8 cellular contexts compared by ENCODE assay signal in genomic region chr2:202376460-202377307, GRCh38. TPM values are rescaled to one million over a fixed set of nuclear protein-coding genes. Genes with fewer than 3 reads are reported as not detected.
A peak's percentile ranks its signal among the peaks of the same experiment; 100 is the strongest.
DNase-seq lines count a peak whose midpoint lies in the region; ATAC-seq and TF ChIP-seq lines count a peak whose summit lies in the region.

No MANE protein-coding gene starts in this region.

- ATAC-seq in GM23338: peak; percentile 37
- ATAC-seq in lower lobe of right lung: peak; percentile 44 to 60

- peak overlapping the region; percentile 91 for H3K27ac Mint-ChIP-seq in GM23338

- H3K9me3 Mint-ChIP-seq in GM23338: no peaks in the 10 kb centered on the region

- H3K79me2 ChIP-seq in GM23338 (replicated peaks; ENCODE audit: insufficient read depth): peaks cover 50% of the 10 kb centered on the region

- peaks cover 22% of the 10 kb centered on the region for H3K27me3 Mint-ChIP-seq in GM23338 (ENCODE audit: insufficient read depth, low read depth, poor library complexity)

- peak overlapping the region; percentile 92 for H3K4me2 ChIP-seq in GM23338

- peak overlapping the region; percentile 64 for H2AFZ ChIP-seq in GM23338

- H3F3A ChIP-seq in GM23338 (replicated peaks; ENCODE audit: low read depth): peaks cover 30% of the 10 kb centered on the region

- no peak for TF ChIP-seq CTCF in GM23338 (conservative IDR thresholded peaks at IDR 0.05; ENCODE audit: low read depth in 2 of 2)
- peak in 2 of 56 donors; percentile 1 to 5 for TF ChIP-seq CTCF in dorsolateral prefrontal cortex (IDR thresholded peaks at IDR 0.05 in 54 of 56, conservative IDR thresholded peaks at IDR 0.05 in 2 of 56; ENCODE audit: low read depth in 1 of 56, partially characterized antibody in 56 of 56)
- no peak for TF ChIP-seq CTCF in lower lobe of right lung (IDR thresholded peaks at IDR 0.05)

- H3K36me3 ChIP-seq in GM23338 (ENCODE audit: insufficient read depth): no peaks in the 10 kb centered on the region
- H3K36me3 ChIP-seq in lower lobe of right lung: no peaks in the 10 kb centered on the region

- H3K27ac ChIP-seq in GM23338 (ENCODE audit: low read depth) (peak overlapping the region; percentile 99), dorsolateral prefrontal cortex (peak overlapping the region; percentile 36 to 98 (median 94)), lower lobe of right lung (peak overlapping the region; percentile 90)

- intact Hi-C loops in dorsolateral prefrontal cortex (cut with DNase I): loop anchor here (5.0 to 10.0 kb wide), 6 partner anchors 109 to 858 kb away; partner anchors contain the start of genes NOP58 (in 2 of the 2), ALS2 (in 1 of the 2), CYP20A1 (in 1 of the 2) and FAM117B (in 1 of the 2)
- intact Hi-C loops in lower lobe of right lung (cut with DNase I): no loop called here

- peak overlapping the region; percentile 89 for H3K4me3 ChIP-seq in GM23338
- peak overlapping the region; percentile 67 to 98 (median 89) for H3K4me3 ChIP-seq in dorsolateral prefrontal cortex
- peak overlapping the region; percentile 66 for H3K4me3 ChIP-seq in lower lobe of right lung

- H3K4me1 ChIP-seq in GM23338 (ENCODE audit: insufficient read depth) (peaks cover 36% of the 10 kb centered on the region), lower lobe of right lung (peaks cover 43% of the 10 kb centered on the region)

- DNase-seq in ELF-1 (ENCODE audit: low read depth, low spot score) (peak; percentile 75), GM23338 (ENCODE audit: low spot score) (peak; percentile 63), LHCN-M2 (ENCODE audit: low read depth) (peak; percentile 46), dorsolateral prefrontal cortex (peak in 6 of 10 donors; percentile 28 to 65 (median 42)), lower lobe of right lung (peak; percentile 68), COR-L47 (lab: John Stamatoyannopoulos, UW) (no peak)
- peak; percentile 24 for DNase-seq in activated CD4-positive, alpha-beta T cell treated with anti-CD3 and anti-CD28 coated beads, Interleukin-2, amount 50 U/mL, for 1 hour
- DNase-seq in stimulated activated CD4-positive, alpha-beta T cell treated with anti-CD3 and anti-CD28 coated beads, TNF-alpha, amount 100 ng/mL, for 48 hours (ENCODE audit: low read depth in 3 of 3): peak in 2 of 3 donors; percentile 13 to 41

- H3K27me3 ChIP-seq in GM23338 (ENCODE audit: insufficient read depth) (no peaks in the 10 kb centered on the region), dorsolateral prefrontal cortex (no peaks in the 10 kb centered on the region), lower lobe of right lung (ENCODE audit: low read depth) (no peaks in the 10 kb centered on the region)

- H3K9me2 ChIP-seq in GM23338 (ENCODE audit: insufficient read depth): no peaks in the 10 kb centered on the region

- H4K20me1 ChIP-seq in GM23338 (replicated peaks; ENCODE audit: insufficient read depth): peaks cover 36% of the 10 kb centered on the region

- H3K36me3 Mint-ChIP-seq in GM23338 (ENCODE audit: low read depth): peaks cover 4% of the 10 kb centered on the region

- H3K4me3 Mint-ChIP-seq in GM23338: peak overlapping the region; percentile 99

- H3K9me3 ChIP-seq in lower lobe of right lung: no peaks in the 10 kb centered on the region

- peaks cover 34% of the 10 kb centered on the region for H3K4me1 Mint-ChIP-seq in GM23338

TF ChIP-seq in GM23338, 12 proteins besides CTCF, POLR2A, EP300 and RAD21 (continues in another document):
- TF ChIP-seq ZNF114 (CRISPR knock-in tag; IDR thresholded peaks at IDR 0.05): no peak
- no peak for TF ChIP-seq ETS1 (IDR thresholded peaks at IDR 0.05)
- no peak for TF ChIP-seq EZH2phosphoT487 (IDR thresholded peaks at IDR 0.05; ENCODE audit: unreplicated experiment)
- no peak for TF ChIP-seq JUNB (IDR thresholded peaks at IDR 0.05; ENCODE audit: unreplicated experiment)
- no peak for TF ChIP-seq STAT1 (IDR thresholded peaks at IDR 0.05; ENCODE audit: unreplicated experiment)
- TF ChIP-seq POLR2AphosphoS5 (IDR thresholded peaks at IDR 0.05; ENCODE audit: low read depth): no peak
- TF ChIP-seq CREB1 (CRISPR knock-in tag; IDR thresholded peaks at IDR 0.05; ENCODE audit: low read depth): no peak
- TF ChIP-seq EZH2 (IDR thresholded peaks at IDR 0.05; ENCODE audit: low read depth, unreplicated experiment): no peak
- no peak for TF ChIP-seq REST (IDR thresholded peaks at IDR 0.05; ENCODE audit: unreplicated experiment)
- TF ChIP-seq ZNF331 (CRISPR knock-in tag; IDR thresholded peaks at IDR 0.05; ENCODE audit: low read depth): no peak
- no peak for TF ChIP-seq NANOG (IDR thresholded peaks at IDR 0.05; ENCODE audit: borderline replicate concordance)

RNA-seq across cellular contexts. Expression of gene BMPR2, which starts 0.6 kb away (rescaled TPM):
- 14.2 and 21.6 TPM in 2 replicates for total RNA-seq in GM23338 (2014; rRNA removed; shearing (Covaris generic))
- 6.3 and 6.7 TPM in 2 replicates for polyA plus RNA-seq in GM23338 (2016; fragmentation: Nextera tagmentation; extraction: Ambion mirVana)
- 18.9 and 22.7 TPM in 2 replicates for total RNA-seq in LHCN-M2 (2014; rRNA removed)
- 12.2 TPM for polyA plus RNA-seq in LHCN-M2 (2012)
- 100 to 1,000 TPM in 64 of 120 experiments, 10 to 100 TPM in 56; 42.7 to 140 (median 102) TPM for total RNA-seq in dorsolateral prefrontal cortex
- 137 TPM for total RNA-seq in lower lobe of right lung
